In the genomic region with DNA sequence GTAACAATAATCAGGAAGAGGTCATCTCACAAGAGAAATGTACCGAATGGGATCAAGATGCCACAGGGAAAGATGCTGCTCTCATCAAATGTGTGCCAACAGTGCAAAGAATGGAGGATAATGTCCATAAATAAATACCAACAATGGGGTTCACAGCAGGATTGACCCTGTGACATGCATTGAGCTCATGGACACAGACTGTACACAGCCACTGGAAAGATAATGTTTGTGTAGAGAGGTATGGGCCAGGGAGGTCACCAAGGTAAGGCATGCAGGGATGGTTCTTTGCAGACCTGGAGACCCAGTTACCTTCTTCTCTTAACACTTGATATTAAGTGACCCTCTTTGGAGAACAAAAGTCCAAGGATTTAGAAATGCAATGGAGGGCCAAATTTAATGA, we compare ENCODE assay signal across 15 cellular contexts. TPM values are rescaled to one million over a fixed set of nuclear protein-coding genes. Genes with fewer than 3 reads are reported as not detected.
DNase-seq lines count a peak whose midpoint lies in the region; ATAC-seq, FAIRE-seq and TF ChIP-seq lines count a peak whose summit lies in the region.
"Had no signal": no experiment of that assay in that cellular context is flagged by ENCODE, and none has a peak within 500 bp of the region (broad histone marks: within the 10 kb centered on the region; RNA-seq: fewer than 3 reads in every experiment).

No MANE protein-coding gene starts in this region.

- no peak overlapping the region for H3K27ac Mint-ChIP-seq in T-helper 1 cell treated with Interleukin-12 subunit alpha and Interleukin-12 subunit beta and Interleukin-4 antibody, amounts not matched to agents 30 μg/mL and 1 μg/mL, for 36 hours
- no peak overlapping the region for H3K27ac Mint-ChIP-seq in neural crest cell (ENCODE audit: unreplicated experiment)

- no peak overlapping the region for H2BK15ac ChIP-seq in H1 (ENCODE audit: low read length)

- H2BK120ac ChIP-seq in H1 (replicated peaks; ENCODE audit: low read depth, low read length) = no peak overlapping the region

- no peak overlapping the region for H4K5ac ChIP-seq in H1 (ENCODE audit: insufficient read length, low read depth, low read length)

- H3K9me3 ChIP-seq in OCI-LY7 (ENCODE audit: low read length) (no peaks in the 10 kb centered on the region), H1 (ENCODE audit: insufficient read depth in 2 of 2, low read depth in 1 of 2, low read length in 1 of 2) (no peaks in the 10 kb centered on the region)
- H3K9me3 ChIP-seq: left lung, right atrium auricular region, upper lobe of right lung had no signal

- H3K23ac ChIP-seq in H1 (ENCODE audit: insufficient read length) = no peak overlapping the region

- WGBS in H1 (ENCODE audit: extremely low coverage in 1 of 2, insufficient coverage in 1 of 2, insufficient read length in 1 of 2, insufficient replicate concordance in 2 of 2, low coverage in 1 of 2, low lambda C conversion rate in 2 of 2, missing lambda C conversion rate in 1 of 2), 2 experiments = 87% methylated on average over 1 of the region's 1 CpG; no CpG with 5 or more reads in 1 of the 2 experiments

- H4K91ac ChIP-seq in H1 (replicated peaks; ENCODE audit: insufficient read length, low read length) = no peak overlapping the region

- no peak overlapping the region for H2AK5ac ChIP-seq in H1 (ENCODE audit: low read depth, low read length)

- no peaks in the 10 kb centered on the region for H3K9me3 Mint-ChIP-seq in T-helper 1 cell treated with Interleukin-12 subunit alpha and Interleukin-12 subunit beta and Interleukin-4 antibody, amounts not matched to agents 30 μg/mL and 1 μg/mL, for 36 hours
- H3K9me3 Mint-ChIP-seq in neural crest cell = no peaks in the 10 kb centered on the region

- no peak overlapping the region for H2BK5ac ChIP-seq in H1 (ENCODE audit: low read depth, low read length)

- peak overlapping the region; percentile 96 for H3K4me2 ChIP-seq in OCI-LY7 (ENCODE audit: low read length)
- peak overlapping the region; percentile 99 to 100; a peak in 2 of 4 replicates for H3K4me2 ChIP-seq in H1 (ENCODE audit: insufficient read depth in 1 of 2, low read depth in 2 of 2, low read length in 2 of 2)

- H3K4me3 Mint-ChIP-seq in T-helper 1 cell treated with Interleukin-12 subunit alpha and Interleukin-12 subunit beta and Interleukin-4 antibody, amounts not matched to agents 30 μg/mL and 1 μg/mL, for 36 hours = peak overlapping the region; percentile 99
- peak overlapping the region; percentile 98 for H3K4me3 Mint-ChIP-seq in neural crest cell

- no peak for TF ChIP-seq RAD21 in H1 (IDR thresholded peaks at IDR 0.05 in 1 of 2, conservative IDR thresholded peaks at IDR 0.05 in 1 of 2; ENCODE audit: low read depth in 2 of 2, low read length in 2 of 2)

- peaks cover 56% of the 10 kb centered on the region for H3K4me1 Mint-ChIP-seq in T-helper 1 cell treated with Interleukin-12 subunit alpha and Interleukin-12 subunit beta and Interleukin-4 antibody, amounts not matched to agents 30 μg/mL and 1 μg/mL, for 36 hours (ENCODE audit: low read depth)
- peaks cover 62% of the 10 kb centered on the region for H3K4me1 Mint-ChIP-seq in neural crest cell

- no peak overlapping the region for H3K4me3 ChIP-seq in OCI-LY7 (ENCODE audit: low read depth, low read length, poor library complexity, severe bottlenecking)
- peak overlapping the region in 1 of 4 experiments; percentile 99; a peak in 3 of 8 replicates for H3K4me3 ChIP-seq in H1 (ENCODE audit: extremely low read depth in 1 of 4, insufficient read depth in 2 of 4, low read depth in 3 of 4, low read length in 4 of 4)

- no peak overlapping the region for H3K4ac ChIP-seq in H1 (replicated peaks; ENCODE audit: insufficient read length, low read depth, low read length)

- intact Hi-C loops in OCI-LY7 (cut with micrococcal nuclease; ENCODE audit: unreplicated experiment) = no loop called here

- H3K79me1 ChIP-seq in H1 (ENCODE audit: low read depth, low read length) = peaks cover 9% of the 10 kb centered on the region; the same call in 1 of the 2 replicates

- TF ChIP-seq CTCF in OCI-LY7 (conservative IDR thresholded peaks at IDR 0.05; ENCODE audit: low read length) (no peak), H1 (IDR thresholded peaks at IDR 0.05; ENCODE audit: control extremely low read depth in 1 of 3, insufficient read depth in 1 of 3, low read depth in 1 of 3, low read length in 3 of 3) (no peak), neural crest cell (conservative IDR thresholded peaks at IDR 0.05) (no peak)

- no peak overlapping the region for H3K18ac ChIP-seq in H1 (ENCODE audit: extremely low read depth, low read length)

- no peak overlapping the region for H2BK12ac ChIP-seq in H1 (ENCODE audit: low read depth, low read length)

- no peak for DNase-seq in T-helper 1 cell
- DNase-seq in OCI-LY7 (ENCODE audit: low spot score) = no peak
- no peak for DNase-seq in H1 (ENCODE audit: low read depth in 1 of 2, low spot score in 2 of 2)
- no peak for DNase-seq in neural crest cell (ENCODE audit: low read depth, low spot score)
- no peak for DNase-seq in NCI-H2107 (lab: John Stamatoyannopoulos, UW)
- DNase-seq: activated CD8-positive, alpha-beta memory T cell treated with anti-CD3 and anti-CD28 coated beads for 24 hours; GDM1; left lung; NCI-H510A; upper lobe of right lung had no signal

- no peaks in the 10 kb centered on the region for H4K20me1 ChIP-seq in OCI-LY7 (ENCODE audit: insufficient read depth, low read length)
- peaks cover 6 to 7% of the 10 kb centered on the region in 2 experiments for H4K20me1 ChIP-seq in H1 (replicated peaks in 1 of 2; ENCODE audit: control insufficient read depth in 1 of 2, insufficient read depth in 2 of 2, low read length in 2 of 2)

- no peaks in the 10 kb centered on the region for H3K27me3 Mint-ChIP-seq in T-helper 1 cell treated with Interleukin-12 subunit alpha and Interleukin-12 subunit beta and Interleukin-4 antibody, amounts not matched to agents 30 μg/mL and 1 μg/mL, for 36 hours (ENCODE audit: low read depth)
- peaks cover 6% of the 10 kb centered on the region for H3K27me3 Mint-ChIP-seq in neural crest cell (ENCODE audit: low read depth)

- no peak for TF ChIP-seq POLR2A in H1 (IDR thresholded peaks at IDR 0.05; ENCODE audit: control extremely low read depth in 1 of 2, low read depth in 2 of 2, low read length in 2 of 2)

- no peak overlapping the region for H2BK20ac ChIP-seq in H1 (ENCODE audit: low read length)

- no peak overlapping the region for H4K8ac ChIP-seq in H1 (ENCODE audit: extremely low read depth, insufficient read depth, low read length)

- H3K27me3 ChIP-seq in H1 (replicated peaks in 1 of 4; ENCODE audit: control insufficient read depth in 3 of 4, extremely low read depth in 1 of 4, insufficient read depth in 3 of 4, low read length in 3 of 4) = no peaks in the 10 kb centered on the region
- H3K27me3 ChIP-seq: left lung, right atrium auricular region, upper lobe of right lung had no signal

- H3K79me2 ChIP-seq in OCI-LY7 (ENCODE audit: insufficient read depth, low read depth, low read length) = peaks cover 14% of the 10 kb centered on the region; the same call in 1 of the 2 replicates
- peaks cover 13 to 47% of the 10 kb centered on the region in 2 experiments for H3K79me2 ChIP-seq in H1 (ENCODE audit: control insufficient read depth in 1 of 2, insufficient read depth in 2 of 2, low read length in 2 of 2)

- H3K14ac ChIP-seq in H1 (ENCODE audit: insufficient read length) = no peak overlapping the region

- peaks cover 19% of the 10 kb centered on the region for H3K36me3 Mint-ChIP-seq in T-helper 1 cell treated with Interleukin-12 subunit alpha and Interleukin-12 subunit beta and Interleukin-4 antibody, amounts not matched to agents 30 μg/mL and 1 μg/mL, for 36 hours (ENCODE audit: low read depth)
- H3K36me3 Mint-ChIP-seq in neural crest cell (ENCODE audit: low read depth) = peaks cover 14% of the 10 kb centered on the region

- CTCF ChIA-PET in OCI-LY7 (lab: Charles Lee; ENCODE audit: unreplicated experiment) = no interaction called here
- CTCF ChIA-PET in H1 (lab: Charles Lee; ENCODE audit: partially characterized antibody) = interaction anchor here (1.3 kb wide), 1 partner anchor 26 kb away, joined by 3 read pairs; no protein-coding TSS in a partner anchor

- H2AFZ ChIP-seq in OCI-LY7 (ENCODE audit: low read length) (no peak overlapping the region), H1 (ENCODE audit: low read length) (no peak overlapping the region)

- TF ChIP-seq EP300 in H1 (IDR thresholded peaks at IDR 0.05; ENCODE audit: borderline replicate concordance in 1 of 2, low read depth in 2 of 2, low read length in 2 of 2) = no peak

- peaks cover 26% of the 10 kb centered on the region for H3K23me2 ChIP-seq in H1 (ENCODE audit: low read depth, low read length)

- no peaks in the 10 kb centered on the region for H3K9me2 ChIP-seq in OCI-LY7 (ENCODE audit: insufficient read depth, low read length)

- no peak overlapping the region for H3K56ac ChIP-seq in H1 (replicated peaks; ENCODE audit: insufficient read length, low read depth, low read length)

- H3K9ac ChIP-seq in H1 (replicated peaks in 1 of 4; ENCODE audit: extremely low read depth in 1 of 4, low read depth in 3 of 4, low read length in 3 of 4) = no peak overlapping the region

- H3K36me3 ChIP-seq in OCI-LY7 (ENCODE audit: insufficient read depth, low read length) (peaks cover 10% of the 10 kb centered on the region), H1 (ENCODE audit: control insufficient read depth in 2 of 4, insufficient read depth in 4 of 4, low read length in 3 of 4) (peaks cover 2 to 19% (median 16%) of the 10 kb centered on the region in 4 experiments; a peak in 7 of 8 replicates)

- POLR2A ChIA-PET in OCI-LY7 (lab: Charles Lee) = no interaction called here
- POLR2A ChIA-PET in H1 (lab: Charles Lee; ENCODE audit: partially characterized antibody) = interaction anchor here (1.9 to 2.1 kb wide), 2 partner anchors 10 to 45 kb away, joined by 6 to 10 read pairs; partner anchors contain the start of gene EGFL8

- no TSS peak for BruUV-seq in OCI-LY7 (replicated peaks; lab: Mats Ljungman, UMichigan)

- H3K27ac ChIP-seq in OCI-LY7 (ENCODE audit: low read depth, low read length, poor library complexity, severe bottlenecking) (no peak overlapping the region), H1 (ENCODE audit: low read depth, low read length) (no peak overlapping the region)
- H3K27ac ChIP-seq: upper lobe of right lung had no signal

- ATAC-seq in GM18868 (IDR thresholded peaks at IDR 0.05; ENCODE audit: unreplicated experiment) (no peak), GM18502 (IDR thresholded peaks at IDR 0.05; ENCODE audit: poor library complexity, unreplicated experiment) (no peak)
- ATAC-seq: left lung, upper lobe of right lung had no signal

- H3K4me1 ChIP-seq in OCI-LY7 (ENCODE audit: insufficient read depth, low read length, poor library complexity, severe bottlenecking) = peaks cover 37% of the 10 kb centered on the region
- H3K4me1 ChIP-seq in H1 (replicated peaks in 1 of 4; ENCODE audit: control insufficient read depth in 3 of 4, insufficient read depth in 4 of 4, low read length in 3 of 4) = peaks cover 5 to 20% (median 9%) of the 10 kb centered on the region in 4 experiments; a peak in 6 of 7 replicates

- no peak for FAIRE-seq in H1 (lab: Jason Lieb, UNC)
- FAIRE-seq: A204.1 had no signal

RNA-seq across cellular contexts. Expression of gene AGPAT1, which starts 1.5 kb away (rescaled TPM):
- total RNA-seq in OCI-LY7 (2014; rRNA removed; shearing (Covaris generic)) = 18.0 and 24.5 TPM in 2 replicates
- total RNA-seq in OCI-LY7 (2022) (28.1 and 30.1 TPM in 2 replicates), neural crest cell (88.9 and 92.9 TPM in 2 replicates)
- 96.0 and 101 TPM in 2 replicates for total RNA-seq in H1 (2021; fragmentation: NEBNext Ultra II Directional; extraction: Animal tissue kit (Norgen Biotek cat#: 25700))
- 222 and 287 TPM in 2 replicates for polyA plus RNA-seq in H1 (2011; rRNA removed)
- polyA plus RNA-seq in H1 (2011; cell fraction: cytosol; rRNA removed) = 133 TPM
- 189 TPM for polyA plus RNA-seq in H1 (2011; cell fraction: nucleus; rRNA removed)
- 118 to 136 TPM (median 128 TPM) in 4 replicates for polyA plus RNA-seq in H1 (2012, experiment 1 of 2)
- polyA plus RNA-seq in H1 (2012, experiment 2 of 2) = 145 TPM
- polyA plus RNA-seq in H1 (2013, experiment 1 of 2) = 100 TPM
- 108 TPM for polyA plus RNA-seq in H1 (2013, experiment 2 of 2)
- 149 and 233 TPM in 2 replicates for polyA minus RNA-seq in H1 (2011; rRNA and poly(A)+ RNA removed)
- 107 TPM for polyA minus RNA-seq in H1 (2011; cell fraction: cytosol; rRNA and poly(A)+ RNA removed)
- polyA minus RNA-seq in H1 (2011; cell fraction: nucleus; rRNA and poly(A)+ RNA removed) = 64.9 TPM

RNA-seq across cellular contexts. Expression of gene RNF5, which starts 3.8 kb away (rescaled TPM):
- 51.3 and 59.9 TPM in 2 replicates for total RNA-seq in OCI-LY7 (2014; rRNA removed; shearing (Covaris generic))
- 50.6 and 56.1 TPM in 2 replicates for total RNA-seq in OCI-LY7 (2022)
- 90.0 and 90.3 TPM in 2 replicates for total RNA-seq in H1 (2021; fragmentation: NEBNext Ultra II Directional; extraction: Animal tissue kit (Norgen Biotek cat#: 25700))
- 145 and 158 TPM in 2 replicates for polyA plus RNA-seq in H1 (2011; rRNA removed)
- 172 TPM for polyA plus RNA-seq in H1 (2011; cell fraction: cytosol; rRNA removed)
- 63.3 TPM for polyA plus RNA-seq in H1 (2011; cell fraction: nucleus; rRNA removed)
- 94.2 to 175 TPM (median 145 TPM) in 4 replicates for polyA plus RNA-seq in H1 (2012, experiment 1 of 2)
- polyA plus RNA-seq in H1 (2012, experiment 2 of 2) = 192 TPM
- polyA plus RNA-seq in H1 (2013, experiment 1 of 2) = 89.0 TPM
- 93.6 TPM for polyA plus RNA-seq in H1 (2013, experiment 2 of 2)
- 34.5 and 36.0 TPM in 2 replicates for polyA minus RNA-seq in H1 (2011; rRNA and poly(A)+ RNA removed)
- 30.4 TPM for polyA minus RNA-seq in H1 (2011; cell fraction: cytosol; rRNA and poly(A)+ RNA removed)
- polyA minus RNA-seq in H1 (2011; cell fraction: nucleus; rRNA and poly(A)+ RNA removed) = 18.5 TPM
- 60.2 and 60.7 TPM in 2 replicates for total RNA-seq in neural crest cell

RNA-seq across cellular contexts. Expression of gene AGER, which starts 9.6 kb away (rescaled TPM):
- total RNA-seq in OCI-LY7 (2014; rRNA removed; shearing (Covaris generic)) = 6.6 and 6.7 TPM in 2 replicates
- total RNA-seq in OCI-LY7 (2022) (26.9 and 29.9 TPM in 2 replicates), neural crest cell (25.7 and 26.0 TPM in 2 replicates)
- total RNA-seq in H1 (2021; fragmentation: NEBNext Ultra II Directional; extraction: Animal tissue kit (Norgen Biotek cat#: 25700)) = 9.6 and 10.9 TPM in 2 replicates
- polyA plus RNA-seq in H1 (2011; rRNA removed) = 3.8 and 5.5 TPM in 2 replicates
- 7.7 TPM for polyA plus RNA-seq in H1 (2011; cell fraction: cytosol; rRNA removed)
- 72.9 TPM for polyA plus RNA-seq in H1 (2011; cell fraction: nucleus; rRNA removed)
- 13.2 to 17.1 TPM (median 14.7 TPM) in 4 replicates for polyA plus RNA-seq in H1 (2012, experiment 1 of 2)
- polyA plus RNA-seq in H1 (2012, experiment 2 of 2) = 7.8 TPM
- 9.7 TPM for polyA plus RNA-seq in H1 (2013, experiment 1 of 2)
- 8.4 TPM for polyA plus RNA-seq in H1 (2013, experiment 2 of 2)
- 1.5 and 2.4 TPM in 2 replicates for polyA minus RNA-seq in H1 (2011; rRNA and poly(A)+ RNA removed)
- polyA minus RNA-seq in H1 (2011; cell fraction: cytosol; rRNA and poly(A)+ RNA removed) = 2.1 TPM
- 6.9 TPM for polyA minus RNA-seq in H1 (2011; cell fraction: nucleus; rRNA and poly(A)+ RNA removed)

RNA-seq across cellular contexts. Expression of gene EGFL8, which starts 10.0 kb away (rescaled TPM):
- 7.4 and 11.4 TPM in 2 replicates for total RNA-seq in OCI-LY7 (2014; rRNA removed; shearing (Covaris generic))
- total RNA-seq in OCI-LY7 (2022) = 21.6 and 23.0 TPM in 2 replicates
- 6.4 and 9.2 TPM in 2 replicates for total RNA-seq in H1 (2021; fragmentation: NEBNext Ultra II Directional; extraction: Animal tissue kit (Norgen Biotek cat#: 25700))
- 5.0 and 8.6 TPM in 2 replicates for polyA plus RNA-seq in H1 (2011; rRNA removed)
- 8.9 TPM for polyA plus RNA-seq in H1 (2011; cell fraction: cytosol; rRNA removed)
- 36.7 TPM for polyA plus RNA-seq in H1 (2011; cell fraction: nucleus; rRNA removed)
- polyA plus RNA-seq in H1 (2012, experiment 1 of 2) = 12.8 to 15.7 TPM (median 13.7 TPM) in 4 replicates
- polyA plus RNA-seq in H1 (2012, experiment 2 of 2) = 4.3 TPM
- polyA plus RNA-seq in H1 (2013, experiment 1 of 2) = 25.0 TPM
- polyA plus RNA-seq in H1 (2013, experiment 2 of 2) = 23.4 TPM
- polyA minus RNA-seq in H1 (2011; rRNA and poly(A)+ RNA removed) = 0.29 and 0.50 TPM in 2 replicates
- not detected for polyA minus RNA-seq in H1 (2011; cell fraction: cytosol; rRNA and poly(A)+ RNA removed)
- polyA minus RNA-seq in H1 (2011; cell fraction: nucleus; rRNA and poly(A)+ RNA removed) = 3.6 TPM
- total RNA-seq in neural crest cell = 39.3 and 44.0 TPM in 2 replicates

RNA-seq across cellular contexts. Expression of gene PBX2, which starts 15.6 kb away (rescaled TPM):
- total RNA-seq in OCI-LY7 (2014; rRNA removed; shearing (Covaris generic)) = 23.1 and 23.7 TPM in 2 replicates
- total RNA-seq in OCI-LY7 (2022) (77.3 and 80.5 TPM in 2 replicates), neural crest cell (205 and 206 TPM in 2 replicates)
- total RNA-seq in H1 (2021; fragmentation: NEBNext Ultra II Directional; extraction: Animal tissue kit (Norgen Biotek cat#: 25700)) = 130 and 133 TPM in 2 replicates
- 102 and 109 TPM in 2 replicates for polyA plus RNA-seq in H1 (2011; rRNA removed)
- polyA plus RNA-seq in H1 (2011; cell fraction: cytosol; rRNA removed) = 124 TPM
- 287 TPM for polyA plus RNA-seq in H1 (2011; cell fraction: nucleus; rRNA removed)
- polyA plus RNA-seq in H1 (2012, experiment 1 of 2) = 114 to 152 TPM (median 137 TPM) in 4 replicates
- 73.3 TPM for polyA plus RNA-seq in H1 (2012, experiment 2 of 2)
- polyA plus RNA-seq in H1 (2013, experiment 1 of 2) = 77.2 TPM
- polyA plus RNA-seq in H1 (2013, experiment 2 of 2) = 72.5 TPM
- 105 and 121 TPM in 2 replicates for polyA minus RNA-seq in H1 (2011; rRNA and poly(A)+ RNA removed)
- polyA minus RNA-seq in H1 (2011; cell fraction: cytosol; rRNA and poly(A)+ RNA removed) = 63.4 TPM
- polyA minus RNA-seq in H1 (2011; cell fraction: nucleus; rRNA and poly(A)+ RNA removed) = 68.9 TPM
